ENCODE assay signal across 7 cellular contexts in the genomic region with DNA sequence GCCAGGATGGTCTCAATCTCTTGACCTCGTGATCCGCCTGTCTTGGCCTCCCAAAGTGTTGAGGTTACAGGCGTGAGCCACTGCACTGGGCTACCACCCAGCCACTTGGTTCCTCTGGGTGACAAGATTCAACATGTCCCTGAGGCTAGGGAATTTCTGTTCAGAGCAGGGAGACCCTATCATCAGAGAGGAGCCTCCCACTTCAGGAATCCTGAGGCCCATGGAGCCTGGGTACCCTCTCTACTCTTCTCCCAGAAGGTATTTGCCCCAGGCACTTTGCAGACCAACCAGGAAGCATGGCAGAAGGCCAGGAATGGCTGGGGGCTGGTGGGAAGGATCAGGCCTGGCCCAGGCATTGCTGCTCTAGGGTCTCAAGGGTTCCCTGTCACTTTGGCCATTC. TPM values are rescaled to one million over a fixed set of nuclear protein-coding genes. Genes with fewer than 3 reads are reported as not detected.
"Had no signal": no experiment of that assay in that cellular context is flagged by ENCODE, and none has a peak within 500 bp of the region (broad histone marks: within the 10 kb centered on the region; RNA-seq: fewer than 3 reads in every experiment).

No MANE protein-coding gene starts in this region.

RNA-seq across cellular contexts. Expression of gene SPDYE3, which starts 19.2 kb away (rescaled TPM):
- total RNA-seq: GM23248, GM23338, H1, H4, H7, H9, HFFc6 had no signal
- polyA plus RNA-seq: H1 had no signal
